13 cellular contexts compared by ENCODE assay signal in genomic region chr3:136958931-136959330, GRCh38.
"Had no signal": no experiment of that assay in that cellular context is flagged by ENCODE, and none has a peak within 500 bp of the region (broad histone marks: within the 10 kb centered on the region; RNA-seq: fewer than 3 reads in every experiment).

No MANE protein-coding gene starts in this region.

- H3K36me3 ChIP-seq: colonic mucosa, thyroid gland had no signal

- H3K4me1 Mint-ChIP-seq: nephron had no signal

- DNase-seq: activated CD4-positive, alpha-beta T cell treated with anti-CD3 and anti-CD28 coated beads, Interleukin-2, amount 10 ng/mL, durations not matched to agents 7 days and 5 days; activated CD4-positive, CD25-positive, alpha-beta regulatory T cell; activated CD8-positive, alpha-beta memory T cell treated with anti-CD3 and anti-CD28 coated beads for 24 hours; activated gamma-delta T cell; activated naive CD8-positive, alpha-beta T cell treated with anti-CD3 and anti-CD28 coated beads for 36 hours; aorta; colonic mucosa; stimulated activated CD4-positive, alpha-beta T cell treated with anti-CD3 and anti-CD28 coated beads, Interleukin-4, amount 100 ng/mL, for 1 hour; stimulated activated CD8-positive, alpha-beta memory T cell treated with anti-CD3 and anti-CD28 coated beads, Interleukin-4, amount 100 ng/mL, for 48 hours; thyroid gland had no signal

- H3K27ac Mint-ChIP-seq: activated CD4-positive, alpha-beta T cell treated with anti-CD3 and anti-CD28 coated beads, Interleukin-2, amount 10 ng/mL, durations not matched to agents 7 days and 5 days; activated naive CD8-positive, alpha-beta T cell treated with anti-CD3 and anti-CD28 coated beads for 36 hours; nephron had no signal

- H3K27me3 Mint-ChIP-seq: activated CD4-positive, alpha-beta T cell treated with anti-CD3 and anti-CD28 coated beads, Interleukin-2, amount 10 ng/mL, durations not matched to agents 7 days and 5 days; activated naive CD8-positive, alpha-beta T cell treated with anti-CD3 and anti-CD28 coated beads for 36 hours had no signal

- FAIRE-seq: urothelium cell line had no signal

- H3K4me3 Mint-ChIP-seq: activated CD4-positive, alpha-beta T cell treated with anti-CD3 and anti-CD28 coated beads, Interleukin-2, amount 10 ng/mL, durations not matched to agents 7 days and 5 days; activated naive CD8-positive, alpha-beta T cell treated with anti-CD3 and anti-CD28 coated beads for 36 hours; nephron had no signal

- H3K9me3 ChIP-seq: colonic mucosa, thyroid gland had no signal

- H3K27ac ChIP-seq: colonic mucosa, thyroid gland had no signal

- H3K27me3 ChIP-seq: colonic mucosa, thyroid gland had no signal

- H3K9me3 Mint-ChIP-seq: activated CD4-positive, alpha-beta T cell treated with anti-CD3 and anti-CD28 coated beads, Interleukin-2, amount 10 ng/mL, durations not matched to agents 7 days and 5 days; activated naive CD8-positive, alpha-beta T cell treated with anti-CD3 and anti-CD28 coated beads for 36 hours had no signal

- ATAC-seq: sciatic nerve had no signal

- H3K4me3 ChIP-seq: colonic mucosa, thyroid gland had no signal
